ENCODE assay signal across 27 cellular contexts in genomic region chr9:109270441-109270840, GRCh38. TPM values are rescaled to one million over a fixed set of nuclear protein-coding genes. Genes with fewer than 3 reads are reported as not detected.
"Had no signal": no experiment of that assay in that cellular context is flagged by ENCODE, and none has a peak within 500 bp of the region (broad histone marks: within the 10 kb centered on the region; RNA-seq: fewer than 3 reads in every experiment).

No MANE protein-coding gene starts in this region.

- H3K9ac ChIP-seq: SK-N-SH had no signal

- ATAC-seq: activated CD8-positive, alpha-beta T cell treated with anti-CD3 and anti-CD28 coated beads, Interleukin-2, amount 10 ng/mL, durations not matched to agents 7 days and 5 days had no signal

- H3K4me2 ChIP-seq: SK-N-SH had no signal

- H3K4me3 ChIP-seq: cardiac muscle cell, Peyer's patch, SJCRH30 had no signal

- H3K9me3 ChIP-seq: Peyer's patch, SJCRH30 had no signal

- H3K27me3 ChIP-seq: brain microvascular endothelial cell, cardiac muscle cell, Peyer's patch, SJCRH30 had no signal

- H3K9me2 ChIP-seq: SK-N-SH had no signal

- H3K27ac Mint-ChIP-seq: activated CD8-positive, alpha-beta T cell treated with anti-CD3 and anti-CD28 coated beads, Interleukin-2, amount 10 ng/mL, durations not matched to agents 7 days and 5 days; activated naive CD4-positive, alpha-beta T cell treated with anti-CD3 and anti-CD28 coated beads, Interleukin-2, amount 50 U/mL, for 24 hours had no signal

- H3K9me3 Mint-ChIP-seq: activated naive CD4-positive, alpha-beta T cell treated with anti-CD3 and anti-CD28 coated beads, Interleukin-2, amount 50 U/mL, for 24 hours had no signal

- H3K27ac ChIP-seq: brain microvascular endothelial cell, cardiac muscle cell, Peyer's patch, RWPE1, SJCRH30 had no signal

- H3K36me3 ChIP-seq: brain microvascular endothelial cell, cardiac muscle cell, Peyer's patch, SJCRH30 had no signal

- H3K4me3 Mint-ChIP-seq: activated CD8-positive, alpha-beta T cell treated with anti-CD3 and anti-CD28 coated beads, Interleukin-2, amount 10 ng/mL, durations not matched to agents 7 days and 5 days; activated naive CD4-positive, alpha-beta T cell treated with anti-CD3 and anti-CD28 coated beads, Interleukin-2, amount 50 U/mL, for 24 hours had no signal

- H3K4me1 Mint-ChIP-seq: activated naive CD4-positive, alpha-beta T cell treated with anti-CD3 and anti-CD28 coated beads, Interleukin-2, amount 50 U/mL, for 24 hours had no signal

- DNase-seq: activated CD4-positive, alpha-beta T cell treated with anti-CD3 and anti-CD28 coated beads for 48 hours; activated CD4-positive, alpha-beta T cell treated with anti-CD3 and anti-CD28 coated beads, Interleukin-2, amount 50 U/mL, for 4 hours; activated CD4-positive, CD25-positive, alpha-beta regulatory T cell treated with anti-CD3 and anti-CD28 coated beads, Interleukin-2, amount 50 U/mL, for 72 hours; activated CD8-positive, alpha-beta memory T cell treated with anti-CD3 and anti-CD28 coated beads, Interleukin-2, amount 50 U/mL, for 48 hours; activated CD8-positive, alpha-beta T cell treated with anti-CD3 and anti-CD28 coated beads, Interleukin-2, amount 10 ng/mL, durations not matched to agents 7 days and 5 days; activated effector memory CD4-positive, alpha-beta T cell treated with Interleukin-2 at 50 U/mL for 16 hours; activated naive CD4-positive, alpha-beta T cell; activated T-cell treated with anti-CD3 and anti-CD28 coated beads, Interleukin-2, amount 50 U/mL, for 1 hour; amniotic stem cell; brain microvascular endothelial cell; MV-4-11; NCI-H1417 treated with DMSO at 0.1 percent for 48 hours; NCI-H1694; NCI-H2029; NCI-H2107; NCI-H2171 treated with DMSO at 0.1 percent for 48 hours; NCI-H226; NCI-H82; NK-92 treated with Interleukin-12 subunit alpha and Interleukin-12 subunit beta, amount 100 ng/mL, for 24 hours; Right ventricle myocardium superior; SJCRH30; T-helper 1 cell had no signal

- H3K36me3 Mint-ChIP-seq: activated naive CD4-positive, alpha-beta T cell treated with anti-CD3 and anti-CD28 coated beads, Interleukin-2, amount 50 U/mL, for 24 hours had no signal

RNA-seq across cellular contexts. Expression of gene EPB41L4B, which starts 50.4 kb away (rescaled TPM):
- total RNA-seq: activated CD8-positive, alpha-beta T cell treated with anti-CD3 and anti-CD28 coated beads, Interleukin-2, amount 10 ng/mL, durations not matched to agents 7 days and 5 days had no signal
